ENCODE assay signal across 17 cellular contexts in genomic region chr2:152431370-152432098, GRCh38.
DNase-seq lines count a peak whose midpoint lies in the region; ATAC-seq and TF ChIP-seq lines count a peak whose summit lies in the region.
"Had no signal": no experiment of that assay in that cellular context is flagged by ENCODE, and none has a peak within 500 bp of the region (broad histone marks: within the 10 kb centered on the region; RNA-seq: fewer than 3 reads in every experiment).

No MANE protein-coding gene starts in this region.

- POLR2A ChIA-PET in A673 (lab: Charles Lee; ENCODE audit: low non-redundant PET) (no interaction called here), HEK293T (lab: Yijun Ruan, JAX) (no interaction called here)
- POLR2A ChIA-PET in activated CD4-positive, alpha-beta memory T cell treated with anti-CD3 and anti-CD28 coated beads for 36 hours (lab: Charles Lee), result no interaction called here

- TF ChIP-seq CTCF in A673 (conservative IDR thresholded peaks at IDR 0.05; ENCODE audit: low read depth, low read length) (no peak), neural crest cell (conservative IDR thresholded peaks at IDR 0.05) (no peak), natural killer cell (IDR thresholded peaks at IDR 0.05) (no peak)

- H3K36me3 Mint-ChIP-seq in dendritic cell treated with granulocyte-macrophage colony-stimulating factor and Interleukin-4, amounts not matched to agents 40 ng/mL and 50 ng/mL, for 4 days (ENCODE audit: low read depth), result no peaks in the 10 kb centered on the region
- no peaks in the 10 kb centered on the region for H3K36me3 Mint-ChIP-seq in neural crest cell (ENCODE audit: low read depth)
- H3K36me3 Mint-ChIP-seq in natural killer cell, result no peaks in the 10 kb centered on the region
- no peaks in the 10 kb centered on the region for H3K36me3 Mint-ChIP-seq in T-helper 17 cell (ENCODE audit: low read depth)
- no peaks in the 10 kb centered on the region for H3K36me3 Mint-ChIP-seq in activated CD4-positive, alpha-beta memory T cell treated with anti-CD3 and anti-CD28 coated beads for 36 hours

- no peaks in the 10 kb centered on the region for H3K36me3 ChIP-seq in A673 (ENCODE audit: insufficient read depth, low read length, poor library complexity, severe bottlenecking)

- no peak for ATAC-seq in natural killer cell
- no peak for ATAC-seq in T-helper 17 cell
- ATAC-seq: activated CD4-positive, alpha-beta T cell treated with anti-CD3 and anti-CD28 coated beads for 36 hours; GM12878; stimulated activated naive CD8-positive, alpha-beta T cell treated with anti-CD3 and anti-CD28 coated beads, Interleukin-15, Interleukin-2, amounts not matched to agents 100 U/mL and 50 U/mL, for 24 hours had no signal

- H3K9me3 Mint-ChIP-seq in dendritic cell treated with granulocyte-macrophage colony-stimulating factor and Interleukin-4, amounts not matched to agents 40 ng/mL and 50 ng/mL, for 4 days, result no peaks in the 10 kb centered on the region
- H3K9me3 Mint-ChIP-seq in neural crest cell, result no peaks in the 10 kb centered on the region
- no peaks in the 10 kb centered on the region for H3K9me3 Mint-ChIP-seq in natural killer cell
- H3K9me3 Mint-ChIP-seq in activated CD4-positive, alpha-beta memory T cell treated with anti-CD3 and anti-CD28 coated beads for 36 hours, result no peaks in the 10 kb centered on the region

- no peaks in the 10 kb centered on the region for H3K27me3 Mint-ChIP-seq in dendritic cell treated with granulocyte-macrophage colony-stimulating factor and Interleukin-4, amounts not matched to agents 40 ng/mL and 50 ng/mL, for 4 days
- H3K27me3 Mint-ChIP-seq in neural crest cell (ENCODE audit: low read depth) (no peaks in the 10 kb centered on the region), natural killer cell (ENCODE audit: low read depth in 2 of 2) (peaks cover 0 to 7% of the 10 kb centered on the region in 2 donors), T-helper 17 cell (peaks cover 18% of the 10 kb centered on the region)
- peaks cover 3% of the 10 kb centered on the region for H3K27me3 Mint-ChIP-seq in activated CD4-positive, alpha-beta memory T cell treated with anti-CD3 and anti-CD28 coated beads for 36 hours

- no peak overlapping the region for H3K4me3 Mint-ChIP-seq in dendritic cell treated with granulocyte-macrophage colony-stimulating factor and Interleukin-4, amounts not matched to agents 40 ng/mL and 50 ng/mL, for 4 days
- H3K4me3 Mint-ChIP-seq in neural crest cell (peak overlapping the region; percentile 24), natural killer cell (no peak overlapping the region), T-helper 17 cell (no peak overlapping the region)
- no peak overlapping the region for H3K4me3 Mint-ChIP-seq in activated CD4-positive, alpha-beta memory T cell treated with anti-CD3 and anti-CD28 coated beads for 36 hours
- H3K4me3 Mint-ChIP-seq: activated CD4-positive, alpha-beta T cell treated with anti-CD3 and anti-CD28 coated beads for 36 hours had no signal

- H3K9me3 ChIP-seq in A673 (ENCODE audit: low read depth, low read length, poor library complexity, severe bottlenecking), result no peaks in the 10 kb centered on the region
- no peaks in the 10 kb centered on the region for H3K9me3 ChIP-seq in T-helper 17 cell (ENCODE audit: control insufficient read depth, low read length, poor library complexity, severe bottlenecking)
- H3K9me3 ChIP-seq: Caco-2, SK-N-SH had no signal

- peaks cover 28% of the 10 kb centered on the region for H3K4me1 Mint-ChIP-seq in dendritic cell treated with granulocyte-macrophage colony-stimulating factor and Interleukin-4, amounts not matched to agents 40 ng/mL and 50 ng/mL, for 4 days (ENCODE audit: low read depth)
- H3K4me1 Mint-ChIP-seq in neural crest cell (peaks cover 82% of the 10 kb centered on the region), natural killer cell (no peaks in the 10 kb centered on the region), T-helper 17 cell (no peaks in the 10 kb centered on the region)
- H3K4me1 Mint-ChIP-seq in activated CD4-positive, alpha-beta memory T cell treated with anti-CD3 and anti-CD28 coated beads for 36 hours (ENCODE audit: low read depth), result no peaks in the 10 kb centered on the region
- H3K4me1 Mint-ChIP-seq: activated CD4-positive, alpha-beta T cell treated with anti-CD3 and anti-CD28 coated beads for 36 hours had no signal

- H3K4me3 ChIP-seq in A673 (ENCODE audit: low read depth, low read length, poor library complexity, severe bottlenecking), result no peak overlapping the region
- H3K4me3 ChIP-seq: GM12878 had no signal

- no peaks in the 10 kb centered on the region for H3K27me3 ChIP-seq in A673 (replicated peaks; ENCODE audit: insufficient read depth, low read depth, low read length, poor library complexity)

- DNase-seq in A673 (ENCODE audit: low spot score) (no peak), HEK293T (ENCODE audit: extremely low spot score) (no peak), neural crest cell (ENCODE audit: low read depth, low spot score) (no peak), NCI-H128 (lab: John Stamatoyannopoulos, UW; ENCODE audit: unreplicated experiment) (no peak), natural killer cell (no peak), T-helper 17 cell (no peak)
- DNase-seq in activated CD4-positive, alpha-beta memory T cell treated with anti-CD3 and anti-CD28 coated beads for 36 hours, result no peak
- DNase-seq: activated CD4-positive, alpha-beta T cell treated with anti-CD3 and anti-CD28 coated beads for 36 hours; activated gamma-delta T cell; Caco-2; hippocampal formation; OCI-M1; posterior cingulate gyrus; SK-N-SH; stimulated activated naive CD8-positive, alpha-beta T cell treated with anti-CD3 and anti-CD28 coated beads, Interleukin-15, Interleukin-2, amounts not matched to agents 100 U/mL and 50 U/mL, for 24 hours had no signal

- intact Hi-C loops in A673 (cut with micrococcal nuclease; ENCODE audit: unreplicated experiment), result loop anchor here (1.0 kb wide), 1 partner anchor 95 kb away; no protein-coding TSS in a partner anchor
- intact Hi-C loops in dendritic cell treated with granulocyte-macrophage colony-stimulating factor and Interleukin-4, amounts not matched to agents 40 ng/mL and 50 ng/mL, for 4 days (cut with micrococcal nuclease), result no loop called here
- intact Hi-C loops in natural killer cell (cut with micrococcal nuclease), result no loop called here
- intact Hi-C loops in activated CD4-positive, alpha-beta memory T cell treated with anti-CD3 and anti-CD28 coated beads for 36 hours (cut with micrococcal nuclease), result no loop called here

- peak overlapping the region; percentile 46 for H3K27ac Mint-ChIP-seq in dendritic cell treated with granulocyte-macrophage colony-stimulating factor and Interleukin-4, amounts not matched to agents 40 ng/mL and 50 ng/mL, for 4 days
- H3K27ac Mint-ChIP-seq in neural crest cell (ENCODE audit: unreplicated experiment) (no peak overlapping the region), natural killer cell (no peak overlapping the region), T-helper 17 cell (no peak overlapping the region)
- no peak overlapping the region for H3K27ac Mint-ChIP-seq in activated CD4-positive, alpha-beta memory T cell treated with anti-CD3 and anti-CD28 coated beads for 36 hours
- H3K27ac Mint-ChIP-seq: activated CD4-positive, alpha-beta T cell treated with anti-CD3 and anti-CD28 coated beads for 36 hours had no signal

- BruUV-seq in A673 (replicated peaks; lab: Mats Ljungman, UMichigan), result TSS peak; percentile 92

- H3K27ac ChIP-seq in A673 (ENCODE audit: low read depth, low read length, poor library complexity, severe bottlenecking), result peak overlapping the region; percentile 90

- CTCF ChIA-PET in A673 (lab: Charles Lee) (no interaction called here), HEK293T (lab: Yijun Ruan, JAX) (interaction anchor here (1.0 kb wide), 1 partner anchor 10 kb away, joined by 3 read pairs; no protein-coding TSS in a partner anchor)
- CTCF ChIA-PET in activated CD4-positive, alpha-beta memory T cell treated with anti-CD3 and anti-CD28 coated beads for 36 hours (lab: Charles Lee), result no interaction called here

- peaks cover 87% of the 10 kb centered on the region for H3K4me1 ChIP-seq in A673 (ENCODE audit: insufficient read depth, low read length, poor library complexity, severe bottlenecking)
- H3K4me1 ChIP-seq: Caco-2 had no signal

TF ChIP-seq in HEK293T, 16 proteins besides CTCF, POLR2A, EP300 and RAD21:
- TF ChIP-seq FOXK2 (IDR thresholded peaks at IDR 0.05) (no peak), ZNF384 (IDR thresholded peaks at IDR 0.05) (peak; percentile 31), L3MBTL2 (conservative IDR thresholded peaks at IDR 0.05) (no peak)
